ENCODE assay signal across 8 cellular contexts in genomic region chr10:80498833-80499671, GRCh38. TPM values are rescaled to one million over a fixed set of nuclear protein-coding genes. Genes with fewer than 3 reads are reported as not detected.
A peak's percentile ranks its signal among the peaks of the same experiment; 100 is the strongest.
DNase-seq lines count a peak whose midpoint lies in the region; ATAC-seq and TF ChIP-seq lines count a peak whose summit lies in the region.

No MANE protein-coding gene starts in this region.

- H3K4me3 ChIP-seq in adipocyte (ENCODE audit: low read length) (peak overlapping the region; percentile 39), heart left ventricle (peak overlapping the region in 1 of 12 donors; percentile 18), MM.1S (ENCODE audit: low read length) (no peak overlapping the region)

- H3K4me3 Mint-ChIP-seq in progenitor cell of endocrine pancreas (ENCODE audit: low read depth), result no peak overlapping the region

- ATAC-seq in heart left ventricle, result peak; percentile 82 to 95 (median 89)

- peaks cover 15% of the 10 kb centered on the region for H3K36me3 Mint-ChIP-seq in progenitor cell of endocrine pancreas (ENCODE audit: insufficient read depth)

- H3K4me2 ChIP-seq in MM.1S (ENCODE audit: low read depth, low read length), result no peak overlapping the region

- H3K27me3 Mint-ChIP-seq in progenitor cell of endocrine pancreas, result no peaks in the 10 kb centered on the region

- TF ChIP-seq CTCF in heart left ventricle (IDR thresholded peaks at IDR 0.05) (no peak), progenitor cell of endocrine pancreas (IDR thresholded peaks at IDR 0.05; ENCODE audit: unreplicated experiment) (no peak), MM.1S (IDR thresholded peaks at IDR 0.05; ENCODE audit: low read length) (no peak)

- peak overlapping the region; percentile 69 to 95 (median 80) for H3K27ac ChIP-seq in heart left ventricle
- H3K27ac ChIP-seq in MM.1S (ENCODE audit: low read length), result no peak overlapping the region

- peaks cover 7% of the 10 kb centered on the region for H3K36me3 ChIP-seq in adipocyte (ENCODE audit: control insufficient read depth, insufficient read depth, low read length, severe bottlenecking)
- H3K36me3 ChIP-seq in heart left ventricle, result peaks cover 0 to 12% (median 0%) of the 10 kb centered on the region in 9 donors
- H3K36me3 ChIP-seq in MM.1S (replicated peaks; ENCODE audit: insufficient read depth, low read length), result no peaks in the 10 kb centered on the region; the same call in 1 of the 2 replicates

- 32 to 49% (median 37%) methylated on average over 12 to 14 of the region's 14 CpGs for WGBS in heart left ventricle, 4 donors

- H3K27me3 ChIP-seq in adipocyte (replicated peaks; ENCODE audit: control insufficient read depth, insufficient read depth, low read length), result no peaks in the 10 kb centered on the region
- H3K27me3 ChIP-seq in heart left ventricle, result no peaks in the 10 kb centered on the region
- H3K27me3 ChIP-seq in MM.1S (replicated peaks; ENCODE audit: insufficient read depth, low read length), result no peaks in the 10 kb centered on the region

- H3F3A ChIP-seq in MM.1S (ENCODE audit: insufficient read depth, low read length), result no peaks in the 10 kb centered on the region

- DNase-seq in H4 (ENCODE audit: low spot score), result peak; percentile 94
- DNase-seq in SIG-M5 treated with dmso at 0.1 percent for 504 hours (lab: John Stamatoyannopoulos, UW; ENCODE audit: unreplicated experiment), result peak; percentile 94
- DNase-seq in adipocyte (ENCODE audit: low read depth), result peak; percentile 98
- peak; percentile 81 to 97 (median 94) for DNase-seq in heart left ventricle
- DNase-seq in progenitor cell of endocrine pancreas (ENCODE audit: low spot score, unreplicated experiment), result no peak
- DNase-seq in MM.1S, result no peak
- no peak for DNase-seq in NCI-H2107 treated with DMSO at 0.1 percent for 48 hours (lab: John Stamatoyannopoulos, UW; ENCODE audit: unreplicated experiment)
- DNase-seq in NCI-H146 (lab: John Stamatoyannopoulos, UW), result no peak

- peaks cover 67% of the 10 kb centered on the region for H3K4me1 Mint-ChIP-seq in progenitor cell of endocrine pancreas (ENCODE audit: low read depth)

- no peaks in the 10 kb centered on the region for H4K20me1 ChIP-seq in MM.1S (ENCODE audit: insufficient read depth, low read length)

- H3K4me1 ChIP-seq in adipocyte (ENCODE audit: control insufficient read depth, insufficient read depth, low read length) (peaks cover 97% of the 10 kb centered on the region), heart left ventricle (peaks cover 53 to 99% (median 86%) of the 10 kb centered on the region in 12 donors), MM.1S (ENCODE audit: low read length) (no peaks in the 10 kb centered on the region)

- intact Hi-C loops in heart left ventricle (cut with DNase I), result loop anchor here in 1 of 10 donors (5.0 kb wide), 1 partner anchor 112 kb away; no protein-coding TSS in a partner anchor

- H3K9ac ChIP-seq in adipocyte (ENCODE audit: low read length) (peak overlapping the region; percentile 87), MM.1S (ENCODE audit: low read length) (no peak overlapping the region)

- peak in 1 of 2 donors; percentile 9 for TF ChIP-seq POLR2A in heart left ventricle (IDR thresholded peaks at IDR 0.05)

- peak overlapping the region; percentile 90 for H3K27ac Mint-ChIP-seq in progenitor cell of endocrine pancreas

- no peaks in the 10 kb centered on the region for H3K9me2 ChIP-seq in MM.1S (replicated peaks; ENCODE audit: insufficient read depth, low read length)

- H3K9me3 Mint-ChIP-seq in progenitor cell of endocrine pancreas (ENCODE audit: low read depth), result no peaks in the 10 kb centered on the region

- H2AFZ ChIP-seq in MM.1S (ENCODE audit: low read length), result no peak overlapping the region

- no peaks in the 10 kb centered on the region for H3K79me2 ChIP-seq in MM.1S (ENCODE audit: low read length)

- H3K9me3 ChIP-seq in adipocyte (ENCODE audit: control insufficient read depth, low read length) (no peaks in the 10 kb centered on the region), heart left ventricle (peaks cover 0 to 13% (median 0%) of the 10 kb centered on the region in 12 donors), MM.1S (replicated peaks; ENCODE audit: insufficient read depth, low read length) (no peaks in the 10 kb centered on the region)

RNA-seq across cellular contexts. Expression of gene SH2D4B, which starts 38.6 kb away (rescaled TPM):
- total RNA-seq in H4 (2014; rRNA removed; shearing (Covaris generic)), result not detected in 2 replicates
- total RNA-seq in heart left ventricle, result under 1 TPM in 1 of 9 donors, not detected in 8; 0.19 TPM
- not detected for polyA plus RNA-seq in heart left ventricle
- total RNA-seq in progenitor cell of endocrine pancreas, result 0.11 and 0.12 TPM in 2 replicates

RNA-seq across cellular contexts. Expression of gene TSPAN14, which starts 44.9 kb away (rescaled TPM):
- 16.2 and 16.4 TPM in 2 replicates for total RNA-seq in H4 (2014; rRNA removed; shearing (Covaris generic))
- total RNA-seq in heart left ventricle (10 to 100 TPM; 24.6 to 71.5 (median 39.6) TPM), progenitor cell of endocrine pancreas (126 TPM in 2 replicates)
- 10 to 100 TPM; 17.4 to 46.3 TPM for polyA plus RNA-seq in heart left ventricle

Comparison
In these comparisons a context has a peak if more than half of its experiments do, and no peak if none do; other contexts are left out.
1. DNase-seq: peak in H4 (single experiment), SIG-M5 treated with dmso at 0.1 percent for 504 hours (single experiment), adipocyte (single experiment) and heart left ventricle (5 of 5); none in progenitor cell of endocrine pancreas (single experiment), MM.1S (single experiment), NCI-H2107 treated with DMSO at 0.1 percent for 48 hours (single experiment) and NCI-H146 (single experiment).